In the genomic region with DNA sequence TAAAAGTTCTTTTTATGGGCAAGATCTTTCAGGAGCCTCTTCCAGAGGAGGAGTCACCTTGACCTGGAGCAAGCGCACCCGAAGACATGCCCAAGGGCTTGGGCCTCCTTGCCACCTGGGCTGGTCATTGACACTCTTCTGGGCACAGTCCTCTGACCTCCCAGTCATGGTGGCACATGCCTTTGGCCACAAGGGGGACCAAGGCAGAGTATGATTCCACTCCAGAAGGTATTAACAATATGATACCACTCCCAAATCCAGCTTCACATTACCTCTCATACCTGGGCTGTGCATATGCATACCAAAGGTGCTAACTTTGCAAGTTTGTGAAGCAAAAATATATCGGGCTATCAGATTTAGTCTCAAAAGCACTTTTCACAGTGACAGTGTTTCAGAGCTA, we compare ENCODE assay signal across 19 cellular contexts.
DNase-seq lines count a peak whose midpoint lies in the region; ATAC-seq and TF ChIP-seq lines count a peak whose summit lies in the region.
"Had no signal": no experiment of that assay in that cellular context is flagged by ENCODE, and none has a peak within 500 bp of the region (broad histone marks: within the 10 kb centered on the region; RNA-seq: fewer than 3 reads in every experiment).

No MANE protein-coding gene starts in this region.

- H3K4me3 ChIP-seq in GM12864 (ENCODE audit: low read depth, low read length) (no peak overlapping the region), neural progenitor cell (no peak overlapping the region)
- H3K4me3 ChIP-seq: BLaER1, uterus had no signal

- no peaks in the 10 kb centered on the region for H3K36me3 Mint-ChIP-seq in chondrocyte (ENCODE audit: low read depth)
- H3K36me3 Mint-ChIP-seq in neural progenitor cell: no peaks in the 10 kb centered on the region
- H3K36me3 Mint-ChIP-seq: activated naive CD8-positive, alpha-beta T cell treated with anti-CD3 and anti-CD28 coated beads, Interleukin-2, amount 10 ng/mL, durations not matched to agents 7 days and 5 days; mesothelial cell of epicardium had no signal

- H4K20me1 ChIP-seq in neural progenitor cell (ENCODE audit: low read depth): peaks cover 12% of the 10 kb centered on the region
- H4K20me1 ChIP-seq: BLaER1 had no signal

- no peaks in the 10 kb centered on the region for H3K27me3 ChIP-seq in neural progenitor cell
- H3K27me3 ChIP-seq: BLaER1, uterus had no signal

- H3K4me1 Mint-ChIP-seq in chondrocyte (ENCODE audit: low read depth) (no peaks in the 10 kb centered on the region), neural progenitor cell (peaks cover 17% of the 10 kb centered on the region)
- H3K4me1 Mint-ChIP-seq: activated naive CD8-positive, alpha-beta T cell treated with anti-CD3 and anti-CD28 coated beads, Interleukin-2, amount 10 ng/mL, durations not matched to agents 7 days and 5 days; mesothelial cell of epicardium had no signal

- TF ChIP-seq CTCF in GM12864 (IDR thresholded peaks at IDR 0.05; ENCODE audit: low read depth, low read length, missing control alignments): peak; percentile 48
- TF ChIP-seq CTCF in LNCAP (IDR thresholded peaks at IDR 0.05): peak; percentile 22; the same call in 1 of the 2 replicates
- peak; percentile 23 for TF ChIP-seq CTCF in chondrocyte (IDR thresholded peaks at IDR 0.05)
- peak; percentile 39 for TF ChIP-seq CTCF in neural progenitor cell (IDR thresholded peaks at IDR 0.05)

- no peaks in the 10 kb centered on the region for H3K36me3 ChIP-seq in neural progenitor cell
- H3K36me3 ChIP-seq: BLaER1, uterus had no signal

- H3K4me1 ChIP-seq in neural progenitor cell: peaks cover 17% of the 10 kb centered on the region
- H3K4me1 ChIP-seq: BLaER1, uterus had no signal

- no peak overlapping the region for H3K27ac ChIP-seq in neural progenitor cell
- H3K27ac ChIP-seq: BLaER1, uterus had no signal

- no peak overlapping the region for H2AFZ ChIP-seq in neural progenitor cell (replicated peaks)

- no peaks in the 10 kb centered on the region for H3K9me3 ChIP-seq in neural progenitor cell (ENCODE audit: low read depth)
- H3K9me3 ChIP-seq: BLaER1, uterus had no signal

- H3K27ac Mint-ChIP-seq in chondrocyte (ENCODE audit: unreplicated experiment) (no peak overlapping the region), neural progenitor cell (no peak overlapping the region)
- H3K27ac Mint-ChIP-seq: activated naive CD8-positive, alpha-beta T cell treated with anti-CD3 and anti-CD28 coated beads, Interleukin-2, amount 10 ng/mL, durations not matched to agents 7 days and 5 days; mesothelial cell of epicardium; T-helper 2 cell treated with Interferon-gamma antibody and Interleukin-4, amounts not matched to agents 5 μg/mL and 100 μg/mL, for 36 hours had no signal

- H3K27me3 Mint-ChIP-seq in chondrocyte (ENCODE audit: low read depth): peaks cover 11% of the 10 kb centered on the region
- H3K27me3 Mint-ChIP-seq in neural progenitor cell (ENCODE audit: insufficient read depth, low read depth): peaks cover 5% of the 10 kb centered on the region

- ATAC-seq in HG02798 (IDR thresholded peaks at IDR 0.05; ENCODE audit: poor library complexity, unreplicated experiment) (no peak), HG03565 (IDR thresholded peaks at IDR 0.05; ENCODE audit: unreplicated experiment) (no peak), GM21360 (IDR thresholded peaks at IDR 0.05; ENCODE audit: unreplicated experiment) (no peak)

- H3F3A ChIP-seq in neural progenitor cell (ENCODE audit: low read depth): peaks cover 18% of the 10 kb centered on the region

- no peak overlapping the region for H3K4me2 ChIP-seq in neural progenitor cell
- H3K4me2 ChIP-seq: BLaER1 had no signal

- DNase-seq in GM12864 (ENCODE audit: low read depth) (no peak), chondrocyte (ENCODE audit: low spot score) (no peak), neural progenitor cell (ENCODE audit: low spot score) (peak; percentile 3), globus pallidus (ENCODE audit: low spot score) (no peak)
- DNase-seq: activated CD4-positive, alpha-beta T cell treated with anti-CD3 and anti-CD28 coated beads for 48 hours; activated naive CD8-positive, alpha-beta T cell treated with anti-CD3 and anti-CD28 coated beads, Interleukin-2, amount 10 ng/mL, durations not matched to agents 7 days and 5 days; activated T-cell treated with anti-CD3 and anti-CD28 coated beads, Interleukin-2, amount 50 U/mL, for 1 hour; caudate nucleus; NCI-H2171 treated with DMSO at 0.1 percent for 48 hours; SHP77; stimulated activated naive CD4-positive, alpha-beta T cell; uterus had no signal

- H3K4me3 Mint-ChIP-seq in chondrocyte (ENCODE audit: unreplicated experiment) (no peak overlapping the region), neural progenitor cell (no peak overlapping the region)
- H3K4me3 Mint-ChIP-seq: activated naive CD8-positive, alpha-beta T cell treated with anti-CD3 and anti-CD28 coated beads, Interleukin-2, amount 10 ng/mL, durations not matched to agents 7 days and 5 days; mesothelial cell of epicardium; T-helper 2 cell treated with Interferon-gamma antibody and Interleukin-4, amounts not matched to agents 5 μg/mL and 100 μg/mL, for 36 hours had no signal

- no peak overlapping the region for H3K9ac ChIP-seq in neural progenitor cell
- H3K9ac ChIP-seq: BLaER1 had no signal

- no peaks in the 10 kb centered on the region for H3K9me3 Mint-ChIP-seq in chondrocyte (ENCODE audit: low read depth)
- H3K9me3 Mint-ChIP-seq in neural progenitor cell: no peaks in the 10 kb centered on the region
- H3K9me3 Mint-ChIP-seq: activated naive CD8-positive, alpha-beta T cell treated with anti-CD3 and anti-CD28 coated beads, Interleukin-2, amount 10 ng/mL, durations not matched to agents 7 days and 5 days; mesothelial cell of epicardium; T-helper 2 cell treated with Interferon-gamma antibody and Interleukin-4, amounts not matched to agents 5 μg/mL and 100 μg/mL, for 36 hours had no signal

- no peaks in the 10 kb centered on the region for H3K79me2 ChIP-seq in neural progenitor cell (ENCODE audit: low read depth)
